1 cellular context compared by ENCODE assay signal in the genomic region with DNA sequence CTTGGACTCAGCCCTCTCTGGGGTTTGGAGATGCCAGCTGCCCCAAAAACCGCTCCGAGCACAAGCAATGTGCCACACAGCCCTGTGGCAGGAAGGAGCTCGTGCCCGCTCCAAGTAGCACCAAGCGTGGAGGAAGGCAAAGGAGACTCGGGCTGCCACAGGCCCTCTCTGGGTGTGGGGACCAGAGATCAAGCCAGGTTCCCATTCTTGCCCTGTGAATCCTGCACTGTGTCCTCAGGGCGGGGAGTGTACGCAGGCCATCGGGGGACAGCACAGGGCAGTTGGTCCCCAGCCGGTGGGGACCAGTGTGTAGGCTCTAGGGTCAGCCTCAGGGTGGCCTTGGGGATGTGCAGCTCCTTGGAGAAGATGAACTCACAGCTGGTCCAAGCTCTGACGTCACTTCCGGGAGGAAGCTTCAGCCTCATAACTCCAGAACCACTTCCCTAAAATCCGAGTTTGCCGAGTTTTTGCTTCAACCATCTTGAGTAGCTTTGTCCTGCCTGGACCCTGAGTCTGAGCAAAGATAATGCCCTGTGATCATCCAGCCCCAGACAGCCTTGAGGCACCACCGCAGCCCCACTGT.
TF ChIP-seq lines count a peak whose summit lies in the region.

No MANE protein-coding gene starts in this region.

TF ChIP-seq in K562, 482 proteins besides CTCF, POLR2A, EP300 and RAD21 (continued from another document and continues in another):
- TF ChIP-seq MAFK (IDR thresholded peaks at IDR 0.05; ENCODE audit: low read length) (no peak), E2F1 (CRISPR knock-in tag; IDR thresholded peaks at IDR 0.05) (no peak), PTRF (tag; IDR thresholded peaks at IDR 0.05) (no peak), ATF7 (IDR thresholded peaks at IDR 0.05) (peak; percentile 83; the same call in 1 of the 2 replicates), ZBTB33 (CRISPR knock-in tag; IDR thresholded peaks at IDR 0.05) (no peak), RBM14 (IDR thresholded peaks at IDR 0.05; ENCODE audit: borderline replicate concordance, insufficient read depth, low read depth, low read length) (no peak), POLR2H (tag; IDR thresholded peaks at IDR 0.05; ENCODE audit: low read depth) (no peak), GATAD2A (IDR thresholded peaks at IDR 0.05) (no peak), GTF2A2 (tag; IDR thresholded peaks at IDR 0.05) (no peak), PHB2 (IDR thresholded peaks at IDR 0.05; ENCODE audit: low read depth) (no peak), LARP7 (IDR thresholded peaks at IDR 0.05) (no peak), ETV1 (tag; conservative IDR thresholded peaks at IDR 0.05; ENCODE audit: low read depth) (peak; percentile 54; the same call in 1 of the 2 replicates), SNIP1 (IDR thresholded peaks at IDR 0.05; ENCODE audit: low read depth) (no peak), SMARCE1 (IDR thresholded peaks at IDR 0.05) (no peak), ZNF696 (CRISPR knock-in tag; conservative IDR thresholded peaks at IDR 0.05) (no peak), ATF1 (CRISPR knock-in tag; IDR thresholded peaks at IDR 0.05) (0 out of 2 replicates have a peak, but pooled peaks have one; percentile 14), ATF1 (tag; IDR thresholded peaks at IDR 0.05) (peak; percentile 82), MAFF (IDR thresholded peaks at IDR 0.05; ENCODE audit: low read length) (no peak), ZKSCAN3 (CRISPR knock-in tag; IDR thresholded peaks at IDR 0.05) (no peak), TRIM24 (IDR thresholded peaks at IDR 0.05) (no peak), KLF10 (CRISPR knock-in tag; IDR thresholded peaks at IDR 0.05) (no peak), RCOR1 (IDR thresholded peaks at IDR 0.05; ENCODE audit: borderline replicate concordance in 1 of 2, low read depth in 2 of 2, low read length in 2 of 2) (peak in 1 of 2 experiments; percentile 36; a peak in 1 of 4 replicates), ZNF324 (CRISPR knock-in tag; IDR thresholded peaks at IDR 0.05) (no peak), GABPA (tag; conservative IDR thresholded peaks at IDR 0.05; ENCODE audit: low read depth) (peak; percentile 71), MYC (IDR thresholded peaks at IDR 0.05; ENCODE audit: low read depth, low read length) (no peak), MYC (CRISPR knock-in tag; IDR thresholded peaks at IDR 0.05; ENCODE audit: borderline replicate concordance, low read depth) (no peak), ELF2 (CRISPR knock-in tag; IDR thresholded peaks at IDR 0.05) (no peak), MIER1 (IDR thresholded peaks at IDR 0.05; ENCODE audit: low read depth) (no peak), ZNF146 (CRISPR knock-in tag; IDR thresholded peaks at IDR 0.05; ENCODE audit: unreplicated experiment) (no peak), CREM (IDR thresholded peaks at IDR 0.05; ENCODE audit: low read depth) (peak; percentile 92), SPI1 (IDR thresholded peaks at IDR 0.05; ENCODE audit: borderline replicate concordance, low read depth, low read length) (peak; percentile 97), BDP1 (IDR thresholded peaks at IDR 0.05; ENCODE audit: insufficient read depth, insufficient read length) (no peak), ZFP36 (IDR thresholded peaks at IDR 0.05; ENCODE audit: low read depth, low read length, partially characterized antibody) (no peak), ZBTB2 (IDR thresholded peaks at IDR 0.05) (no peak), NR2C1 (IDR thresholded peaks at IDR 0.05) (no peak), NR2C1 (tag; IDR thresholded peaks at IDR 0.05) (0 out of 2 replicates have a peak, but pooled peaks have one; percentile 32), PHTF2 (CRISPR knock-in tag; IDR thresholded peaks at IDR 0.05) (no peak), KDM2B (CRISPR knock-in tag; IDR thresholded peaks at IDR 0.05) (no peak), CBFA2T3 (IDR thresholded peaks at IDR 0.05) (no peak), E2F6 (IDR thresholded peaks at IDR 0.05; ENCODE audit: borderline replicate concordance in 1 of 2, extremely low read depth in 1 of 2, insufficient read depth in 1 of 2, insufficient read length in 1 of 2, low read depth in 1 of 2, low read length in 1 of 2, poor library complexity in 1 of 2, severe bottlenecking in 1 of 2) (no peak)
- TF ChIP-seq, protein P1, sequence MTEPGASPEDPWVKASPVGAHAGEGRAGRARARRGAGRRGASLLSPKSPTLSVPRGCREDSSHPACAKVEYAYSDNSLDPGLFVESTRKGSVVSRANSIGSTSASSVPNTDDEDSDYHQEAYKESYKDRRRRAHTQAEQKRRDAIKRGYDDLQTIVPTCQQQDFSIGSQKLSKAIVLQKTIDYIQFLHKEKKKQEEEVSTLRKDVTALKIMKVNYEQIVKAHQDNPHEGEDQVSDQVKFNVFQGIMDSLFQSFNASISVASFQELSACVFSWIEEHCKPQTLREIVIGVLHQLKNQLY (CRISPR knock-in tag; conservative IDR thresholded peaks at IDR 0.05) = no peak
- TF ChIP-seq, protein P2, sequence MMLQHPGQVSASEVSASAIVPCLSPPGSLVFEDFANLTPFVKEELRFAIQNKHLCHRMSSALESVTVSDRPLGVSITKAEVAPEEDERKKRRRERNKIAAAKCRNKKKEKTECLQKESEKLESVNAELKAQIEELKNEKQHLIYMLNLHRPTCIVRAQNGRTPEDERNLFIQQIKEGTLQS (IDR thresholded peaks at IDR 0.05) = peak; percentile 73
- TF ChIP-seq, protein P2 (CRISPR knock-in tag; conservative IDR thresholded peaks at IDR 0.05) = no peak
- TF ChIP-seq, protein P3, sequence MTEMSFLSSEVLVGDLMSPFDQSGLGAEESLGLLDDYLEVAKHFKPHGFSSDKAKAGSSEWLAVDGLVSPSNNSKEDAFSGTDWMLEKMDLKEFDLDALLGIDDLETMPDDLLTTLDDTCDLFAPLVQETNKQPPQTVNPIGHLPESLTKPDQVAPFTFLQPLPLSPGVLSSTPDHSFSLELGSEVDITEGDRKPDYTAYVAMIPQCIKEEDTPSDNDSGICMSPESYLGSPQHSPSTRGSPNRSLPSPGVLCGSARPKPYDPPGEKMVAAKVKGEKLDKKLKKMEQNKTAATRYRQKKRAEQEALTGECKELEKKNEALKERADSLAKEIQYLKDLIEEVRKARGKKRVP (CRISPR knock-in tag; IDR thresholded peaks at IDR 0.05) = no peak
- TF ChIP-seq, protein P4, sequence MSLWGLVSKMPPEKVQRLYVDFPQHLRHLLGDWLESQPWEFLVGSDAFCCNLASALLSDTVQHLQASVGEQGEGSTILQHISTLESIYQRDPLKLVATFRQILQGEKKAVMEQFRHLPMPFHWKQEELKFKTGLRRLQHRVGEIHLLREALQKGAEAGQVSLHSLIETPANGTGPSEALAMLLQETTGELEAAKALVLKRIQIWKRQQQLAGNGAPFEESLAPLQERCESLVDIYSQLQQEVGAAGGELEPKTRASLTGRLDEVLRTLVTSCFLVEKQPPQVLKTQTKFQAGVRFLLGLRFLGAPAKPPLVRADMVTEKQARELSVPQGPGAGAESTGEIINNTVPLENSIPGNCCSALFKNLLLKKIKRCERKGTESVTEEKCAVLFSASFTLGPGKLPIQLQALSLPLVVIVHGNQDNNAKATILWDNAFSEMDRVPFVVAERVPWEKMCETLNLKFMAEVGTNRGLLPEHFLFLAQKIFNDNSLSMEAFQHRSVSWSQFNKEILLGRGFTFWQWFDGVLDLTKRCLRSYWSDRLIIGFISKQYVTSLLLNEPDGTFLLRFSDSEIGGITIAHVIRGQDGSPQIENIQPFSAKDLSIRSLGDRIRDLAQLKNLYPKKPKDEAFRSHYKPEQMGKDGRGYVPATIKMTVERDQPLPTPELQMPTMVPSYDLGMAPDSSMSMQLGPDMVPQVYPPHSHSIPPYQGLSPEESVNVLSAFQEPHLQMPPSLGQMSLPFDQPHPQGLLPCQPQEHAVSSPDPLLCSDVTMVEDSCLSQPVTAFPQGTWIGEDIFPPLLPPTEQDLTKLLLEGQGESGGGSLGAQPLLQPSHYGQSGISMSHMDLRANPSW (CRISPR knock-in tag; IDR thresholded peaks at IDR 0.05) = no peak
